Comparison of ENCODE assay signal across 1 cellular context in genomic region chr7:142459557-142459963, GRCh38.
TF ChIP-seq lines count a peak whose summit lies in the region.

No MANE protein-coding gene starts in this region.

TF ChIP-seq in K562, 482 proteins besides CTCF, POLR2A, EP300 and RAD21 (continued from another document):
- TF ChIP-seq MGA (IDR thresholded peaks at IDR 0.05) (no peak), REST (CRISPR knock-in tag; IDR thresholded peaks at IDR 0.05; ENCODE audit: low read depth) (no peak), ZNF263 (CRISPR knock-in tag; IDR thresholded peaks at IDR 0.05; ENCODE audit: borderline replicate concordance) (no peak), SMC3 (conservative IDR thresholded peaks at IDR 0.05; ENCODE audit: insufficient read depth, low read depth, low read length) (peak; percentile 32; the same call in 1 of the 2 replicates), SMARCE1 (IDR thresholded peaks at IDR 0.05) (no peak), PHB2 (IDR thresholded peaks at IDR 0.05; ENCODE audit: low read depth) (no peak), YY1 (IDR thresholded peaks at IDR 0.05; ENCODE audit: borderline replicate concordance in 1 of 3, control insufficient read depth in 1 of 3, extremely low read depth in 1 of 3, insufficient read depth in 3 of 3, insufficient read length in 1 of 3, insufficient replicate concordance in 2 of 3, low read depth in 1 of 3, low read length in 2 of 3) (peak in 1 of 3 experiments; percentile 17), THAP7 (CRISPR knock-in tag; IDR thresholded peaks at IDR 0.05) (no peak), MLLT1 (IDR thresholded peaks at IDR 0.05) (no peak), CEBPG (CRISPR knock-in tag; IDR thresholded peaks at IDR 0.05) (no peak; the same call in 1 of the 2 replicates), CEBPG (tag; conservative IDR thresholded peaks at IDR 0.05 in 1 of 2, IDR thresholded peaks at IDR 0.05 in 1 of 2) (peak; percentile 67 to 70), XRCC4 (IDR thresholded peaks at IDR 0.05; ENCODE audit: extremely low read depth, insufficient read depth, insufficient read length) (no peak)
- TF ChIP-seq, protein P1, sequence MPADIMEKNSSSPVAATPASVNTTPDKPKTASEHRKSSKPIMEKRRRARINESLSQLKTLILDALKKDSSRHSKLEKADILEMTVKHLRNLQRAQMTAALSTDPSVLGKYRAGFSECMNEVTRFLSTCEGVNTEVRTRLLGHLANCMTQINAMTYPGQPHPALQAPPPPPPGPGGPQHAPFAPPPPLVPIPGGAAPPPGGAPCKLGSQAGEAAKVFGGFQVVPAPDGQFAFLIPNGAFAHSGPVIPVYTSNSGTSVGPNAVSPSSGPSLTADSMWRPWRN (IDR thresholded peaks at IDR 0.05; ENCODE audit: low read depth), result no peak
- TF ChIP-seq, protein P2, sequence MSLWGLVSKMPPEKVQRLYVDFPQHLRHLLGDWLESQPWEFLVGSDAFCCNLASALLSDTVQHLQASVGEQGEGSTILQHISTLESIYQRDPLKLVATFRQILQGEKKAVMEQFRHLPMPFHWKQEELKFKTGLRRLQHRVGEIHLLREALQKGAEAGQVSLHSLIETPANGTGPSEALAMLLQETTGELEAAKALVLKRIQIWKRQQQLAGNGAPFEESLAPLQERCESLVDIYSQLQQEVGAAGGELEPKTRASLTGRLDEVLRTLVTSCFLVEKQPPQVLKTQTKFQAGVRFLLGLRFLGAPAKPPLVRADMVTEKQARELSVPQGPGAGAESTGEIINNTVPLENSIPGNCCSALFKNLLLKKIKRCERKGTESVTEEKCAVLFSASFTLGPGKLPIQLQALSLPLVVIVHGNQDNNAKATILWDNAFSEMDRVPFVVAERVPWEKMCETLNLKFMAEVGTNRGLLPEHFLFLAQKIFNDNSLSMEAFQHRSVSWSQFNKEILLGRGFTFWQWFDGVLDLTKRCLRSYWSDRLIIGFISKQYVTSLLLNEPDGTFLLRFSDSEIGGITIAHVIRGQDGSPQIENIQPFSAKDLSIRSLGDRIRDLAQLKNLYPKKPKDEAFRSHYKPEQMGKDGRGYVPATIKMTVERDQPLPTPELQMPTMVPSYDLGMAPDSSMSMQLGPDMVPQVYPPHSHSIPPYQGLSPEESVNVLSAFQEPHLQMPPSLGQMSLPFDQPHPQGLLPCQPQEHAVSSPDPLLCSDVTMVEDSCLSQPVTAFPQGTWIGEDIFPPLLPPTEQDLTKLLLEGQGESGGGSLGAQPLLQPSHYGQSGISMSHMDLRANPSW (CRISPR knock-in tag; IDR thresholded peaks at IDR 0.05), result no peak
- TF ChIP-seq, protein P3, sequence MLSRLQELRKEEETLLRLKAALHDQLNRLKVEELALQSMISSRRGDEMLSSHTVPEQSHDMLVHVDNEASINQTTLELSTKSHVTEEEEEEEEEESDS (CRISPR knock-in tag; IDR thresholded peaks at IDR 0.05), result no peak
